In genomic region chr9:32431940-32432555, GRCh38 we compare ENCODE assay signal across 8 cellular contexts. TPM values are rescaled to one million over a fixed set of nuclear protein-coding genes. Genes with fewer than 3 reads are reported as not detected.
A peak's percentile ranks its signal among the peaks of the same experiment; 100 is the strongest.
DNase-seq lines count a peak whose midpoint lies in the region; ATAC-seq and TF ChIP-seq lines count a peak whose summit lies in the region.

No MANE protein-coding gene starts in this region.

- H3K27me3 ChIP-seq in spleen (replicated peaks in 1 of 7) = no peaks in the 10 kb centered on the region

- ATAC-seq in HG02852 (IDR thresholded peaks at IDR 0.05; ENCODE audit: unreplicated experiment) = no peak

- TF ChIP-seq POLR2A in spleen (IDR thresholded peaks at IDR 0.05) = no peak

- peak in 7 of 11 experiments; percentile 34 to 68 (median 61) for TF ChIP-seq CTCF in spleen (IDR thresholded peaks at IDR 0.05 in 8 of 11, conservative IDR thresholded peaks at IDR 0.05 in 3 of 11)

- no peaks in the 10 kb centered on the region for H3K4me1 ChIP-seq in spleen

- no peak overlapping the region for H3K27ac ChIP-seq in spleen

- 69 to 75% (median 73%) methylated on average over 10 of the region's 10 CpGs for WGBS in spleen, 5 donors

- no peaks in the 10 kb centered on the region for H3K9me3 ChIP-seq in spleen

- no peak overlapping the region for H3K4me3 ChIP-seq in spleen

- DNase-seq in NCI-H526 (lab: John Stamatoyannopoulos, UW) (peak; percentile 24 to 65), NCI-H526 treated with DMSO at 0.1 percent for 48 hours (lab: John Stamatoyannopoulos, UW) (no peak), LHCN-M2 (ENCODE audit: low read depth) (peak; percentile 56), activated T-cell treated with anti-CD3 and anti-CD28 coated beads for 4 hours (peak; percentile 35), germinal center (ENCODE audit: low spot score) (peak; percentile 10), spleen (peak; percentile 77), NCI-H446 treated with DMSO at 0.1 percent for 48 hours (lab: John Stamatoyannopoulos, UW) (no peak)

- intact Hi-C loops in spleen (cut with DNase I; ENCODE audit: low total_unique reads) = loop anchor here (5.0 kb wide), 1 partner anchor 55 kb away; no protein-coding TSS in a partner anchor

- peaks cover 0 to 98% (median 38%) of the 10 kb centered on the region in 6 donors for H3K36me3 ChIP-seq in spleen

RNA-seq across cellular contexts. Expression of gene ACO1, which starts 47.6 kb away (rescaled TPM):
- total RNA-seq in LHCN-M2 (2014; rRNA removed) = 73.5 and 81.1 TPM in 2 replicates
- polyA plus RNA-seq in LHCN-M2 (2012) = 66.5 TPM
- total RNA-seq in spleen = 10 to 100 TPM; 16.7 to 20.7 (median 18.8) TPM
- 1 to 10 TPM; 3.8 to 8.8 (median 5.6) TPM for polyA plus RNA-seq in spleen

Comparison
In these comparisons a context has a peak if more than half of its experiments do, and no peak if none do; other contexts are left out.
1. DNase-seq: peak in NCI-H526 (2 of 2), LHCN-M2 (single experiment), activated T-cell treated with anti-CD3 and anti-CD28 coated beads for 4 hours (single experiment), germinal center (single experiment) and spleen (single experiment); none in NCI-H526 treated with DMSO at 0.1 percent for 48 hours (single experiment) and NCI-H446 treated with DMSO at 0.1 percent for 48 hours (single experiment).